26 cellular contexts compared by ENCODE assay signal in genomic region chr6:166500246-166500645, GRCh38.
A peak's percentile ranks its signal among the peaks of the same experiment; 100 is the strongest.
DNase-seq lines count a peak whose midpoint lies in the region; ATAC-seq and TF ChIP-seq lines count a peak whose summit lies in the region.
"Had no signal": no experiment of that assay in that cellular context is flagged by ENCODE, and none has a peak within 500 bp of the region (broad histone marks: within the 10 kb centered on the region; RNA-seq: fewer than 3 reads in every experiment).

No MANE protein-coding gene starts in this region.

- peak overlapping the region; percentile 59 for H3K27ac ChIP-seq in angular gyrus (ENCODE audit: low read depth, low read length)
- H3K27ac ChIP-seq in sigmoid colon, result no peak overlapping the region
- no peak overlapping the region for H3K27ac ChIP-seq in transverse colon
- H3K27ac ChIP-seq: HL-60, thoracic aorta had no signal

- intact Hi-C loops in sigmoid colon (cut with DNase I), result no loop called here
- intact Hi-C loops in transverse colon (cut with DNase I; ENCODE audit: low total_unique reads), result no loop called here

- no peak for TF ChIP-seq CTCF in sigmoid colon (IDR thresholded peaks at IDR 0.05)
- no peak for TF ChIP-seq CTCF in transverse colon (IDR thresholded peaks at IDR 0.05)

- no peak for TF ChIP-seq POLR2A in sigmoid colon (IDR thresholded peaks at IDR 0.05)
- no peak for TF ChIP-seq POLR2A in transverse colon (IDR thresholded peaks at IDR 0.05)

- WGBS in sigmoid colon, 2 donors, result 84 to 88% methylated on average over 7 of the region's 7 CpGs
- 78% methylated on average over 7 of the region's 7 CpGs; no CpG with 5 or more reads in 1 of the 2 donors for WGBS in transverse colon (ENCODE audit: low coverage in 1 of 2), 2 donors

- H3K36me3 ChIP-seq in sigmoid colon, result peaks cover 0 to 72% (median 4%) of the 10 kb centered on the region in 4 donors
- no peaks in the 10 kb centered on the region for H3K36me3 ChIP-seq in transverse colon

- H3K27me3 ChIP-seq in sigmoid colon (no peaks in the 10 kb centered on the region), transverse colon (no peaks in the 10 kb centered on the region)

- H3K4me3 ChIP-seq in sigmoid colon (no peak overlapping the region), transverse colon (no peak overlapping the region)
- H3K4me3 ChIP-seq: thoracic aorta had no signal

- ATAC-seq in GM19438 (IDR thresholded peaks at IDR 0.05; ENCODE audit: low read depth, unreplicated experiment) (peak; percentile 14), GM19452 (IDR thresholded peaks at IDR 0.05; ENCODE audit: unreplicated experiment) (no peak), HG03469 (IDR thresholded peaks at IDR 0.05; ENCODE audit: unreplicated experiment) (no peak), GM18867 (IDR thresholded peaks at IDR 0.05; ENCODE audit: unreplicated experiment) (no peak)
- ATAC-seq: HepG2, PC-3, right cardiac atrium had no signal

- H3K4me1 ChIP-seq in sigmoid colon (no peaks in the 10 kb centered on the region), transverse colon (no peaks in the 10 kb centered on the region)

- TF ChIP-seq EP300 in sigmoid colon (IDR thresholded peaks at IDR 0.05) (no peak), transverse colon (IDR thresholded peaks at IDR 0.05; ENCODE audit: low read depth) (no peak)

- DNase-seq in hypothalamus (lab: John Stamatoyannopoulos, UW) (peak in 38 of 51 donors; percentile 10 to 74 (median 50)), sigmoid colon (peak; percentile 46), transverse colon (no peak)
- DNase-seq: activated CD4-positive, CD25-positive, alpha-beta regulatory T cell treated with anti-CD3 and anti-CD28 coated beads, Interleukin-2, amount 50 U/mL, for 72 hours; activated CD8-positive, alpha-beta T cell treated with anti-CD3 and anti-CD28 coated beads for 36 hours; activated naive CD4-positive, alpha-beta T cell treated with anti-CD3 and anti-CD28 coated beads for 36 hours; CD8-positive, alpha-beta memory T cell; DMS53; erythroblast; foreskin fibroblast; islet precursor cell; NCI-H1105 treated with DMSO at 0.1 percent for 48 hours; NCI-H2081 treated with DMSO at 0.1 percent for 48 hours; NCI-H446; PC-3; right cardiac atrium; SHP77 treated with DMSO at 0.1 percent for 48 hours; stimulated activated CD4-positive, alpha-beta T cell treated with anti-CD3 and anti-CD28 coated beads, Interleukin-12 subunit alpha, Interleukin-12 subunit beta, amount 100 ng/mL, for 4 hours had no signal

- no peaks in the 10 kb centered on the region for H3K9me3 ChIP-seq in sigmoid colon
- no peaks in the 10 kb centered on the region for H3K9me3 ChIP-seq in transverse colon
- H3K9me3 ChIP-seq: thoracic aorta had no signal

- in situ Hi-C loops in transverse colon (cut with MboI; ENCODE audit: low pct_ligation_motif_present in 1 of 4, low pct_unique_long_range_greater_than_20kb in 1 of 4, low sequenced_read_pairs in 3 of 4), result no loop called here
